Comparison of ENCODE assay signal across 31 cellular contexts in the genomic region with DNA sequence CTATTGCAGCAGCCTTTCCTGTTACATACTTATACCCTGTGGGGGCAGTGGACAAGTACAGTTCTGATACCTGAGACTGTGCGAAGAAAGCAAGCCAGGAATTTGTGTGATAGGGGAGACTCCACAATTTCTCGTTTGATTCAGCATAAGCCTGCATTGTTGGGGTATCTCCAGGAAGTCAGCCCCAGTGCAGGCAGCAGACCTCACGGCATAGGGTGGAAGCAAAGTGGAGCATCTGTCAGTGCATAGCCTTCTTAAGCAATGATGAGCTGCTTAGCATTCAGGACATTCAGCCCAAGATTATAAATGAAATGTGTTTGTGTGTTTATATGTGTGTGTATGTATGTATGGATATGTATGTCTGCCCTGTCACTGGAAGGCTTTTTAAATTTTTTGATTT.
"Had no signal": no experiment of that assay in that cellular context is flagged by ENCODE, and none has a peak within 500 bp of the region (broad histone marks: within the 10 kb centered on the region; RNA-seq: fewer than 3 reads in every experiment).

No MANE protein-coding gene starts in this region.

- H3K27ac ChIP-seq: body of pancreas, brain microvascular endothelial cell, breast epithelium, VCaP had no signal

- H3K9me3 ChIP-seq: body of pancreas, breast epithelium had no signal

- H3K27me3 ChIP-seq: body of pancreas, brain microvascular endothelial cell, breast epithelium had no signal

- H3K4me3 ChIP-seq: body of pancreas, breast epithelium had no signal

- H3K36me3 ChIP-seq: brain microvascular endothelial cell, breast epithelium had no signal

- DNase-seq: activated CD4-positive, alpha-beta memory T cell treated with anti-CD3 and anti-CD28 coated beads, Interleukin-2, amount 10 ng/mL, durations not matched to agents 7 days and 5 days; activated CD4-positive, alpha-beta T cell treated with anti-CD3 and anti-CD28 coated beads for 1 hour; activated CD4-positive, alpha-beta T cell treated with anti-CD3 and anti-CD28 coated beads for 36 hours; activated CD4-positive, alpha-beta T cell treated with anti-CD3 and anti-CD28 coated beads for 48 hours; activated CD4-positive, alpha-beta T cell treated with anti-CD3 and anti-CD28 coated beads, Interleukin-2, amount 10 ng/mL, durations not matched to agents 7 days and 5 days; activated CD4-positive, alpha-beta T cell treated with anti-CD3 and anti-CD28 coated beads, Interleukin-2, amount 50 U/mL, for 48 hours; activated CD4-positive, CD25-positive, alpha-beta regulatory T cell; activated CD8-positive, alpha-beta memory T cell treated with anti-CD3 and anti-CD28 coated beads for 24 hours; activated CD8-positive, alpha-beta memory T cell treated with anti-CD3 and anti-CD28 coated beads, Interleukin-2, amount 10 ng/mL, durations not matched to agents 7 days and 5 days; activated CD8-positive, alpha-beta memory T cell treated with anti-CD3 and anti-CD28 coated beads, Interleukin-2, amount 50 U/mL, for 48 hours; activated CD8-positive, alpha-beta T cell treated with anti-CD3 and anti-CD28 coated beads, Interleukin-2, amount 10 ng/mL, durations not matched to agents 7 days and 5 days; activated effector memory CD4-positive, alpha-beta T cell treated with Interleukin-2 at 50 U/mL for 16 hours; activated gamma-delta T cell; activated naive CD4-positive, alpha-beta T cell treated with anti-CD3 and anti-CD28 coated beads, Interleukin-2, amount 10 ng/mL, durations not matched to agents 7 days and 5 days; activated naive CD4-positive, alpha-beta T cell treated with Interleukin-2 at 50 U/mL for 16 hours; activated naive CD8-positive, alpha-beta T cell treated with anti-CD3 and anti-CD28 coated beads, Interleukin-2, amount 10 ng/mL, durations not matched to agents 7 days and 5 days; activated naive CD8-positive, alpha-beta T cell treated with anti-CD3 and anti-CD28 coated beads, Interleukin-2, amount 50 U/mL, for 24 hours; activated T-cell treated with anti-CD3 and anti-CD28 coated beads, Interleukin-2, amount 50 U/mL, for 24 hours; activated T-cell treated with anti-CD3 and anti-CD28 coated beads, Interleukin-2, amount 50 U/mL, for 48 hours; amygdala; aorta; body of pancreas; brain microvascular endothelial cell; central memory CD4-positive, alpha-beta T cell; T-helper 17 cell; T1000 had no signal

- FAIRE-seq: astrocyte, colon, TTC549 had no signal
